Comparison of ENCODE assay signal across 1 cellular context in the genomic region with DNA sequence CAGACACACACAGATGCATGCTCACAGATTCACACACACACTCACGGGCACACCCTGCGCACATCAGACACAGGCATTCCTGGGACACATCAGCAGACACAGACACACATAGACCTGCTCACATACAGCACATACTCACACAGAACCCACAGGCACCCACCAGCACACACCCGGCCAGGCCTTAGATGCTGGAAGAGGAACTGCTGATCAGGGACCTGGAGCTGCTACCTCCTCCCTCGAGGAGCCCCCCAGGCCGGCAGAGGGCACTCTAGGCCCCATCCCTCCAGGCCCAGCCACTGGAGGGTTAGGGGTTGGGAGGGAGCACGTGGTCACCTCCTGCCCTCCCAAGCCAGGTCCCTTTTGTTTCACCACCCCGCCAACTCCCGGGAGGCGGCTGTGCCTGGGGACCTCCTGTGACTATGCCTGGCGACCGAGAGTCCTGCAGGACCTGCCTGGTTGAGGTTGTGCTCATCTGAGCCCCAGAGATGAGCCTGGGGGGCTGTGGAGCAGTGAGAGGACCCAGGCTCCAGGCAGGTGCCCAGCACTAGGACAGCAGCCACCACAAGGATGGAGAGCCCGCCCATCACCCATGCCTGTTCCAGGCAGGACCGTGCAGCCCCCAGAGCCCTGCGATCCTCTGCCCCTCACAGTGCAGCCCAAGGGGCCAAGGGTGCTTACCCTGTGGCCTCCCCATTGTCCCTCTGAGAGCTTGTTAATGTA.
TF ChIP-seq lines count a peak whose summit lies in the region.

No MANE protein-coding gene starts in this region.

TF ChIP-seq in K562, 482 proteins besides CTCF, POLR2A, EP300 and RAD21 (continued from another document and continues in another):
- TF ChIP-seq, protein P1, sequence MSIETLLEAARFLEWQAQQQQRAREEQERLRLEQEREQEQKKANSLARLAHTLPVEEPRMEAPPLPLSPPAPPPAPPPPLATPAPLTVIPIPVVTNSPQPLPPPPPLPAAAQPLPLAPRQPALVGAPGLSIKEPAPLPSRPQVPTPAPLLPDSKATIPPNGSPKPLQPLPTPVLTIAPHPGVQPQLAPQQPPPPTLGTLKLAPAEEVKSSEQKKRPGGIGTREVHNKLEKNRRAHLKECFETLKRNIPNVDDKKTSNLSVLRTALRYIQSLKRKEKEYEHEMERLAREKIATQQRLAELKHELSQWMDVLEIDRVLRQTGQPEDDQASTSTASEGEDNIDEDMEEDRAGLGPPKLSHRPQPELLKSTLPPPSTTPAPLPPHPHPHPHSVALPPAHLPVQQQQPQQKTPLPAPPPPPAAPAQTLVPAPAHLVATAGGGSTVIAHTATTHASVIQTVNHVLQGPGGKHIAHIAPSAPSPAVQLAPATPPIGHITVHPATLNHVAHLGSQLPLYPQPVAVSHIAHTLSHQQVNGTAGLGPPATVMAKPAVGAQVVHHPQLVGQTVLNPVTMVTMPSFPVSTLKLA (conservative IDR thresholded peaks at IDR 0.05) = peak; percentile 72 to 85
- TF ChIP-seq GTF2A2 (tag; IDR thresholded peaks at IDR 0.05) = no peak
- TF ChIP-seq ATF7 (IDR thresholded peaks at IDR 0.05) = 0 out of 2 replicates have a peak, but pooled peaks have one; percentile 26
- TF ChIP-seq ESRRA (IDR thresholded peaks at IDR 0.05; ENCODE audit: borderline replicate concordance, low read depth) = peak; percentile 16; the same call in 1 of the 2 replicates
- no peak for TF ChIP-seq ZEB2 (IDR thresholded peaks at IDR 0.05)
- TF ChIP-seq, protein P2, sequence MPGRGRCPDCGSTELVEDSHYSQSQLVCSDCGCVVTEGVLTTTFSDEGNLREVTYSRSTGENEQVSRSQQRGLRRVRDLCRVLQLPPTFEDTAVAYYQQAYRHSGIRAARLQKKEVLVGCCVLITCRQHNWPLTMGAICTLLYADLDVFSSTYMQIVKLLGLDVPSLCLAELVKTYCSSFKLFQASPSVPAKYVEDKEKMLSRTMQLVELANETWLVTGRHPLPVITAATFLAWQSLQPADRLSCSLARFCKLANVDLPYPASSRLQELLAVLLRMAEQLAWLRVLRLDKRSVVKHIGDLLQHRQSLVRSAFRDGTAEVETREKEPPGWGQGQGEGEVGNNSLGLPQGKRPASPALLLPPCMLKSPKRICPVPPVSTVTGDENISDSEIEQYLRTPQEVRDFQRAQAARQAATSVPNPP (IDR thresholded peaks at IDR 0.05; ENCODE audit: borderline replicate concordance, insufficient read depth, insufficient read length) = no peak
- no peak for TF ChIP-seq SLC30A9 (CRISPR knock-in tag; IDR thresholded peaks at IDR 0.05)
- no peak for TF ChIP-seq CHD1 (IDR thresholded peaks at IDR 0.05; ENCODE audit: low read length)
- TF ChIP-seq, protein P3, sequence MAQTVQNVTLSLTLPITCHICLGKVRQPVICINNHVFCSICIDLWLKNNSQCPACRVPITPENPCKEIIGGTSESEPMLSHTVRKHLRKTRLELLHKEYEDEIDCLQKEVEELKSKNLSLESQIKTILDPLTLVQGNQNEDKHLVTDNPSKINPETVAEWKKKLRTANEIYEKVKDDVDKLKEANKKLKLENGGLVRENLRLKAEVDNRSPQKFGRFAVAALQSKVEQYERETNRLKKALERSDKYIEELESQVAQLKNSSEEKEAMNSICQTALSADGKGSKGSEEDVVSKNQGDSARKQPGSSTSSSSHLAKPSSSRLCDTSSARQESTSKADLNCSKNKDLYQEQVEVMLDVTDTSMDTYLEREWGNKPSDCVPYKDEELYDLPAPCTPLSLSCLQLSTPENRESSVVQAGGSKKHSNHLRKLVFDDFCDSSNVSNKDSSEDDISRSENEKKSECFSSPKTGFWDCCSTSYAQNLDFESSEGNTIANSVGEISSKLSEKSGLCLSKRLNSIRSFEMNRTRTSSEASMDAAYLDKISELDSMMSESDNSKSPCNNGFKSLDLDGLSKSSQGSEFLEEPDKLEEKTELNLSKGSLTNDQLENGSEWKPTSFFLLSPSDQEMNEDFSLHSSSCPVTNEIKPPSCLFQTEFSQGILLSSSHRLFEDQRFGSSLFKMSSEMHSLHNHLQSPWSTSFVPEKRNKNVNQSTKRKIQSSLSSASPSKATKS (CRISPR knock-in tag; IDR thresholded peaks at IDR 0.05) = no peak
- no peak for TF ChIP-seq ZNF311 (CRISPR knock-in tag; IDR thresholded peaks at IDR 0.05)
- no peak for TF ChIP-seq ZNF77 (CRISPR knock-in tag; IDR thresholded peaks at IDR 0.05)
- TF ChIP-seq NFIC (IDR thresholded peaks at IDR 0.05) = no peak
- no peak for TF ChIP-seq ZNF764 (CRISPR knock-in tag; IDR thresholded peaks at IDR 0.05; ENCODE audit: low read depth)
- no peak for TF ChIP-seq RFX7 (CRISPR knock-in tag; IDR thresholded peaks at IDR 0.05)
- TF ChIP-seq ZNF766 (CRISPR knock-in tag; conservative IDR thresholded peaks at IDR 0.05) = no peak
- no peak for TF ChIP-seq ZC3H4 (CRISPR knock-in tag; IDR thresholded peaks at IDR 0.05; ENCODE audit: borderline replicate concordance)
- no peak for TF ChIP-seq ZNF232 (CRISPR knock-in tag; IDR thresholded peaks at IDR 0.05)
- no peak for TF ChIP-seq MAFF (IDR thresholded peaks at IDR 0.05; ENCODE audit: low read length)
- no peak for TF ChIP-seq E4F1 (CRISPR knock-in tag; IDR thresholded peaks at IDR 0.05; ENCODE audit: borderline replicate concordance)
- no peak for TF ChIP-seq TSC22D4 (tag; IDR thresholded peaks at IDR 0.05)
- no peak; the same call in 1 of the 2 replicates for TF ChIP-seq BHLHE40 (IDR thresholded peaks at IDR 0.05; ENCODE audit: low read length)
- no peak for TF ChIP-seq DACH1 (IDR thresholded peaks at IDR 0.05; ENCODE audit: partially characterized antibody)
- TF ChIP-seq GABPA (tag; conservative IDR thresholded peaks at IDR 0.05; ENCODE audit: low read depth) = no peak
- no peak for TF ChIP-seq FOSL1 (tag; conservative IDR thresholded peaks at IDR 0.05)
- peak; percentile 43 for TF ChIP-seq SP2 (IDR thresholded peaks at IDR 0.05; ENCODE audit: extremely low read depth, low read depth, low read length, poor library complexity, severe bottlenecking)
- TF ChIP-seq, protein P4, sequence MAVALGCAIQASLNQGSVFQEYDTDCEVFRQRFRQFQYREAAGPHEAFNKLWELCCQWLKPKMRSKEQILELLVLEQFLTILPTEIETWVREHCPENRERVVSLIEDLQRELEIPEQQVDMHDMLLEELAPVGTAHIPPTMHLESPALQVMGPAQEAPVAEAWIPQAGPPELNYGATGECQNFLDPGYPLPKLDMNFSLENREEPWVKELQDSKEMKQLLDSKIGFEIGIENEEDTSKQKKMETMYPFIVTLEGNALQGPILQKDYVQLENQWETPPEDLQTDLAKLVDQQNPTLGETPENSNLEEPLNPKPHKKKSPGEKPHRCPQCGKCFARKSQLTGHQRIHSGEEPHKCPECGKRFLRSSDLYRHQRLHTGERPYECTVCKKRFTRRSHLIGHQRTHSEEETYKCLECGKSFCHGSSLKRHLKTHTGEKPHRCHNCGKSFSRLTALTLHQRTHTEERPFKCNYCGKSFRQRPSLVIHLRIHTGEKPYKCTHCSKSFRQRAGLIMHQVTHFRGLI (CRISPR knock-in tag; IDR thresholded peaks at IDR 0.05) = no peak
- TF ChIP-seq XRCC5 (IDR thresholded peaks at IDR 0.05; ENCODE audit: low read depth, low read length) = 0 out of 2 replicates have a peak, but pooled peaks have one; percentile 24
- TF ChIP-seq GABPB2 (CRISPR knock-in tag; conservative IDR thresholded peaks at IDR 0.05) = no peak
- peak; percentile 48; the same call in 1 of the 2 replicates for TF ChIP-seq JUND (IDR thresholded peaks at IDR 0.05; ENCODE audit: borderline replicate concordance, low read depth, low read length)
- no peak; the same call in 2 of the 3 replicates for TF ChIP-seq JUND (tag; IDR thresholded peaks at IDR 0.05; ENCODE audit: borderline replicate concordance, low read depth, low read length)
- TF ChIP-seq ZNF592 (IDR thresholded peaks at IDR 0.05) = peak; percentile 70; the same call in 1 of the 2 replicates
- no peak for TF ChIP-seq FOXP1 (CRISPR knock-in tag; IDR thresholded peaks at IDR 0.05)
- TF ChIP-seq RCOR1 (IDR thresholded peaks at IDR 0.05; ENCODE audit: borderline replicate concordance in 1 of 2, low read depth in 2 of 2, low read length in 2 of 2) = peak in 1 of 2 experiments; percentile 73; a peak in 2 of 4 replicates
- TF ChIP-seq MYC (IDR thresholded peaks at IDR 0.05; ENCODE audit: low read depth, low read length) = peak; percentile 98
- 0 out of 2 replicates have a peak, but pooled peaks have one; percentile 58 for TF ChIP-seq MYC (CRISPR knock-in tag; IDR thresholded peaks at IDR 0.05; ENCODE audit: borderline replicate concordance, low read depth)
- TF ChIP-seq FOXO4 (CRISPR knock-in tag; IDR thresholded peaks at IDR 0.05) = no peak
- TF ChIP-seq CTBP1 (IDR thresholded peaks at IDR 0.05; ENCODE audit: borderline replicate concordance) = peak; percentile 62; the same call in 1 of the 2 replicates
- TF ChIP-seq SIN3A (IDR thresholded peaks at IDR 0.05; ENCODE audit: borderline replicate concordance in 2 of 2, control insufficient read depth in 1 of 2, low read depth in 2 of 2, low read length in 2 of 2) = no peak
- TF ChIP-seq, protein P5, sequence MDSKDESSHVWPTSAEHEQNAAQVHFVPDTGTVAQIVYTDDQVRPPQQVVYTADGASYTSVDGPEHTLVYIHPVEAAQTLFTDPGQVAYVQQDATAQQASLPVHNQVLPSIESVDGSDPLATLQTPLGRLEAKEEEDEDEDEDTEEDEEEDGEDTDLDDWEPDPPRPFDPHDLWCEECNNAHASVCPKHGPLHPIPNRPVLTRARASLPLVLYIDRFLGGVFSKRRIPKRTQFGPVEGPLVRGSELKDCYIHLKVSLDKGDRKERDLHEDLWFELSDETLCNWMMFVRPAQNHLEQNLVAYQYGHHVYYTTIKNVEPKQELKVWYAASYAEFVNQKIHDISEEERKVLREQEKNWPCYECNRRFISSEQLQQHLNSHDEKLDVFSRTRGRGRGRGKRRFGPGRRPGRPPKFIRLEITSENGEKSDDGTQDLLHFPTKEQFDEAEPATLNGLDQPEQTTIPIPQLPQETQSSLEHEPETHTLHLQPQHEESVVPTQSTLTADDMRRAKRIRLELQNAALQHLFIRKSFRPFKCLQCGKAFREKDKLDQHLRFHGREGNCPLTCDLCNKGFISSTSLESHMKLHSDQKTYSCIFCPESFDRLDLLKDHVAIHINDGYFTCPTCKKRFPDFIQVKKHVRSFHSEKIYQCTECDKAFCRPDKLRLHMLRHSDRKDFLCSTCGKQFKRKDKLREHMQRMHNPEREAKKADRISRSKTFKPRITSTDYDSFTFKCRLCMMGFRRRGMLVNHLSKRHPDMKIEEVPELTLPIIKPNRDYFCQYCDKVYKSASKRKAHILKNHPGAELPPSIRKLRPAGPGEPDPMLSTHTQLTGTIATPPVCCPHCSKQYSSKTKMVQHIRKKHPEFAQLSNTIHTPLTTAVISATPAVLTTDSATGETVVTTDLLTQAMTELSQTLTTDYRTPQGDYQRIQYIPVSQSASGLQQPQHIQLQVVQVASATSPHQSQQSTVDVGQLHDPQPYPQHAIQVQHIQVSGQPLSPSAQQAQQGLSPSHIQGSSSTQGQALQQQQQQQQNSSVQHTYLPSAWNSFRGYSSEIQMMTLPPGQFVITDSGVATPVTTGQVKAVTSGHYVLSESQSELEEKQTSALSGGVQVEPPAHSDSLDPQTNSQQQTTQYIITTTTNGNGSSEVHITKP (IDR thresholded peaks at IDR 0.05; ENCODE audit: partially characterized antibody) = no peak
- peak; percentile 80 for TF ChIP-seq RAD51 (IDR thresholded peaks at IDR 0.05; ENCODE audit: borderline replicate concordance, low read depth)
- TF ChIP-seq CBFA2T2 (conservative IDR thresholded peaks at IDR 0.05) = 0 out of 2 replicates have a peak, but pooled peaks have one; percentile 29
